27 cellular contexts compared by ENCODE assay signal in the genomic region with DNA sequence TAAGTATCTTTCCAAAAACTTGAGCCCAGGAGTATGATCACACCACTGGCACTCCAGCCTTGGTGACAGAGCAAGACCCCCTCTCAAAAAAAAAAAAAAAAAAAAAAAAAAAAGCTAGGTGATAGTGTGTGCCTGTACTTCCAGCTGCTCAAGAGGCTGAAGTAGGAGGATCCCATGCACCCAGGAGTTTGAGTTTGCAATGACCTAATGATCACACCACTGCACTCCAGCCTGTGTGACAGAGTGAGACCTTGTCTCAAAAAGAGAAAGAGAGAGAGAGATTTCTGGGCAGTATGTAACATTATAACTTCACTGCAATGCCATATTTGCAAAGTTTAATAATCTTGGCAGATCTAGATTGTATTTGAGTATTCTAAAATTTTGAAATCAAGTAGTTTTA.
"Had no signal": no experiment of that assay in that cellular context is flagged by ENCODE, and none has a peak within 500 bp of the region (broad histone marks: within the 10 kb centered on the region; RNA-seq: fewer than 3 reads in every experiment).

No MANE protein-coding gene starts in this region.

- H3K27ac ChIP-seq: ascending aorta, brain microvascular endothelial cell, coronary artery, dorsolateral prefrontal cortex had no signal

- DNase-seq: activated CD4-positive, alpha-beta memory T cell treated with anti-CD3 and anti-CD28 coated beads, Interleukin-2, amount 10 ng/mL, durations not matched to agents 7 days and 5 days; activated CD4-positive, alpha-beta T cell treated with anti-CD3 and anti-CD28 coated beads for 1 hour; activated CD4-positive, alpha-beta T cell treated with anti-CD3 and anti-CD28 coated beads for 4 hours; activated CD4-positive, alpha-beta T cell treated with anti-CD3 and anti-CD28 coated beads, Interleukin-2, amount 10 ng/mL, durations not matched to agents 7 days and 5 days; activated CD4-positive, alpha-beta T cell treated with anti-CD3 and anti-CD28 coated beads, Interleukin-2, amount 50 U/mL, for 4 hours; activated CD4-positive, CD25-positive, alpha-beta regulatory T cell; activated CD8-positive, alpha-beta memory T cell treated with anti-CD3 and anti-CD28 coated beads, Interleukin-2, amount 50 U/mL, for 48 hours; activated gamma-delta T cell; activated naive CD4-positive, alpha-beta T cell; activated naive CD4-positive, alpha-beta T cell treated with anti-CD3 and anti-CD28 coated beads, Interleukin-2, amount 10 ng/mL, durations not matched to agents 7 days and 5 days; activated naive CD8-positive, alpha-beta T cell treated with anti-CD3 and anti-CD28 coated beads, Interleukin-2, amount 10 ng/mL, durations not matched to agents 7 days and 5 days; activated T-cell treated with anti-CD3 and anti-CD28 coated beads for 4 hours; activated T-cell treated with anti-CD3 and anti-CD28 coated beads, Interleukin-2, amount 50 U/mL, for 24 hours; activated T-cell treated with anti-CD3 and anti-CD28 coated beads, Interleukin-2, amount 50 U/mL, for 72 hours; brain microvascular endothelial cell; dorsolateral prefrontal cortex; effector memory CD4-positive, alpha-beta T cell; endodermal cell; foreskin fibroblast; head of caudate nucleus; T-helper 2 cell had no signal

- H3K4me3 ChIP-seq: ascending aorta, coronary artery, dorsolateral prefrontal cortex had no signal

- H3K4me1 ChIP-seq: ascending aorta had no signal

- FAIRE-seq: bronchial epithelial cell, frontal cortex had no signal

- H3K9me3 ChIP-seq: ascending aorta had no signal

- H3K27me3 ChIP-seq: ascending aorta, brain microvascular endothelial cell, dorsolateral prefrontal cortex had no signal

- ATAC-seq: activated naive CD4-positive, alpha-beta T cell treated with anti-CD3 and anti-CD28 coated beads, Interleukin-2, amount 50 U/mL, for 72 hours; activated T-cell treated with anti-CD3 and anti-CD28 coated beads, Interleukin-2, amount 50 U/mL, for 72 hours; esophagus mucosa had no signal
